28 cellular contexts compared by ENCODE assay signal in the genomic region with DNA sequence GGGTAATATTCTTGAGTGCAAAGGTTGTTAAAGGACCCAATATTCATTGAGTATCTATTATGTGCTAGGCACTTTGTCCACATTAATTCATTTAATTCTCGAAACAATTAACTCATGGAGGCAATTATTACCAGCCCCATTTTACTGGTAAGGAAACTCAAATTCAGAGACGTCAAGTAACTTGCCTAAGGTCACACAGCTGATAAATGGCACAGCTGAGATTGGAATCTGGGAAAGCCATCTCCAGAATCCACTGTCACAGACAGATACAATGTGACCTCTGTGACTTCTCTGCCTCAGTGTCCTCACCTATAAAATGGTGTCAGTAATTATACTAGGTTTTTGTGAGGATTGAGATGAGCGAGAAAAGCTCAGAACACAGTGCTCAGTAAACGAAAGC.
"Had no signal": no experiment of that assay in that cellular context is flagged by ENCODE, and none has a peak within 500 bp of the region (broad histone marks: within the 10 kb centered on the region; RNA-seq: fewer than 3 reads in every experiment).

No MANE protein-coding gene starts in this region.

- H3K27me3 ChIP-seq: colonic mucosa, foreskin keratinocyte, gastrocnemius medialis had no signal

- FAIRE-seq: colon, endometrium, endothelial cell of umbilical vein, frontal cortex had no signal

- H3K36me3 ChIP-seq: colonic mucosa, esophagus muscularis mucosa, esophagus squamous epithelium, gastrocnemius medialis, gastroesophageal sphincter, heart left ventricle, heart right ventricle had no signal

- H3K27ac ChIP-seq: colonic mucosa, coronary artery, dorsolateral prefrontal cortex, epithelial cell of prostate, esophagus muscularis mucosa, esophagus squamous epithelium, foreskin keratinocyte, gastrocnemius medialis, gastroesophageal sphincter, heart left ventricle, heart right ventricle had no signal

- H3K4me3 ChIP-seq: colonic mucosa, coronary artery, dorsolateral prefrontal cortex, esophagus muscularis mucosa, esophagus squamous epithelium, gastrocnemius medialis, gastroesophageal sphincter, heart left ventricle, heart right ventricle had no signal

- H3K4me1 ChIP-seq: colonic mucosa, esophagus squamous epithelium, foreskin keratinocyte, gastrocnemius medialis, gastroesophageal sphincter, heart left ventricle, heart right ventricle had no signal

- DNase-seq: colonic mucosa; cortex of kidney; dermis blood vessel endothelial cell; dorsolateral prefrontal cortex; effector CD4-positive, alpha-beta T cell; effector CD8-positive, alpha-beta T cell; effector memory CD4-positive, alpha-beta T cell; effector memory CD8-positive, alpha-beta T cell; endodermal cell; erythroblast; esophagus squamous epithelium; foreskin fibroblast; foreskin keratinocyte; foreskin melanocyte; gastrocnemius medialis; glutamatergic neuron; head of caudate nucleus; heart left ventricle; heart right ventricle had no signal

- H3K9me3 ChIP-seq: colonic mucosa, esophagus muscularis mucosa, esophagus squamous epithelium, gastrocnemius medialis, gastroesophageal sphincter, heart left ventricle, heart right ventricle had no signal

- ATAC-seq: effector memory CD8-positive, alpha-beta T cell; esophagus mucosa; foreskin keratinocyte; gastrocnemius medialis; gastroesophageal sphincter; heart left ventricle; heart right ventricle had no signal
